In genomic region chr16:20740901-20741491, GRCh38 we compare ENCODE assay signal across 8 cellular contexts. TPM values are rescaled to one million over a fixed set of nuclear protein-coding genes. Genes with fewer than 3 reads are reported as not detected.
DNase-seq lines count a peak whose midpoint lies in the region; ATAC-seq, FAIRE-seq and TF ChIP-seq lines count a peak whose summit lies in the region.

No MANE protein-coding gene starts in this region.

- H3K27ac Mint-ChIP-seq in naive thymus-derived CD8-positive, alpha-beta T cell: peak overlapping the region; percentile 94 to 99 (median 98)
- H3K27ac Mint-ChIP-seq in stimulated activated naive B cell treated with anti-CD40 and anti-IgM and Interleukin-4, amounts not matched to agents 10 μg/mL and 1 μg/mL and 100 μg/mL, for 72 hours: peak overlapping the region; percentile 98

- H3K9me3 Mint-ChIP-seq in naive thymus-derived CD8-positive, alpha-beta T cell: no peaks in the 10 kb centered on the region
- H3K9me3 Mint-ChIP-seq in stimulated activated naive B cell treated with anti-CD40 and anti-IgM and Interleukin-4, amounts not matched to agents 10 μg/mL and 1 μg/mL and 100 μg/mL, for 72 hours: no peaks in the 10 kb centered on the region

- POLR2A ChIA-PET in naive thymus-derived CD8-positive, alpha-beta T cell (lab: Charles Lee): interaction anchor here (1.2 to 1.9 kb wide), 5 partner anchors 10 to 1186 kb away, joined by 3 to 11 read pairs (median 6); partner anchors contain the start of genes ACSM3 and VPS35L

- DNase-seq in DMS53 treated with DMSO at 0.1 percent for 48 hours (lab: John Stamatoyannopoulos, UW; ENCODE audit: unreplicated experiment) (peak; percentile 18), RCC 7860 (ENCODE audit: low spot score) (peak; percentile 57), fibroblast of mammary gland (ENCODE audit: low read depth) (peak; percentile 74)
- peak; percentile 79 for DNase-seq in Jurkat, Clone E6-1 (ENCODE audit: low read depth, low spot score)
- peak; percentile 80 to 85 for DNase-seq in activated T-helper 1 cell treated with anti-CD3 and anti-CD28 coated beads, Interleukin-2, amount 50 U/mL, for 16 hours (ENCODE audit: low read depth in 1 of 2, low spot score in 1 of 2)
- peak in 9 of 10 donors; percentile 87 to 94 (median 90) for DNase-seq in naive thymus-derived CD8-positive, alpha-beta T cell
- peak; percentile 81 for DNase-seq in stimulated activated naive B cell treated with anti-CD40 and anti-IgM and Interleukin-4, amounts not matched to agents 10 μg/mL and 1 μg/mL and 100 μg/mL, for 72 hours

- peak overlapping the region; percentile 95 for H3K4me3 ChIP-seq in Jurkat, Clone E6-1 (ENCODE audit: low read length)
- peak overlapping the region; percentile 83 for H3K4me3 ChIP-seq in fibroblast of mammary gland (ENCODE audit: control insufficient read depth, low read depth, low read length)

- H3K4me3 Mint-ChIP-seq in naive thymus-derived CD8-positive, alpha-beta T cell: peak overlapping the region; percentile 91 to 99 (median 95)
- H3K4me3 Mint-ChIP-seq in stimulated activated naive B cell treated with anti-CD40 and anti-IgM and Interleukin-4, amounts not matched to agents 10 μg/mL and 1 μg/mL and 100 μg/mL, for 72 hours: peak overlapping the region; percentile 94 to 99

- H3K36me3 Mint-ChIP-seq in naive thymus-derived CD8-positive, alpha-beta T cell: peaks cover 0 to 36% (median 4%) of the 10 kb centered on the region in 3 donors
- peaks cover 13 to 15% of the 10 kb centered on the region in 2 donors for H3K36me3 Mint-ChIP-seq in stimulated activated naive B cell treated with anti-CD40 and anti-IgM and Interleukin-4, amounts not matched to agents 10 μg/mL and 1 μg/mL and 100 μg/mL, for 72 hours

- ATAC-seq in GM21723 (IDR thresholded peaks at IDR 0.05; ENCODE audit: unreplicated experiment): peak; percentile 86
- peak; percentile 84 to 85 for ATAC-seq in naive thymus-derived CD8-positive, alpha-beta T cell
- peak; percentile 86 to 88 for ATAC-seq in stimulated activated naive B cell treated with anti-CD40 and anti-IgM and Interleukin-4, amounts not matched to agents 10 μg/mL and 1 μg/mL and 100 μg/mL, for 72 hours (replicated peaks)

- no peak for TF ChIP-seq CTCF in fibroblast of mammary gland (conservative IDR thresholded peaks at IDR 0.05; ENCODE audit: control insufficient read depth, insufficient read depth, low read depth, low read length)

- FAIRE-seq in RCC 7860 (lab: Jason Lieb, UNC): no peak

- no peaks in the 10 kb centered on the region for H3K27me3 Mint-ChIP-seq in naive thymus-derived CD8-positive, alpha-beta T cell
- no peaks in the 10 kb centered on the region for H3K27me3 Mint-ChIP-seq in stimulated activated naive B cell treated with anti-CD40 and anti-IgM and Interleukin-4, amounts not matched to agents 10 μg/mL and 1 μg/mL and 100 μg/mL, for 72 hours

- peaks cover 5 to 37% (median 29%) of the 10 kb centered on the region in 4 donors for H3K4me1 Mint-ChIP-seq in naive thymus-derived CD8-positive, alpha-beta T cell
- peaks cover 9 to 27% of the 10 kb centered on the region in 2 donors for H3K4me1 Mint-ChIP-seq in stimulated activated naive B cell treated with anti-CD40 and anti-IgM and Interleukin-4, amounts not matched to agents 10 μg/mL and 1 μg/mL and 100 μg/mL, for 72 hours

RNA-seq across cellular contexts. Expression of gene THUMPD1, which starts 0.6 kb away (rescaled TPM):
- polyA plus RNA-seq in Jurkat, Clone E6-1 (2012; ENCODE audit: insufficient read depth, insufficient read length): 35.9 TPM
- 10 to 100 TPM; 82.5 to 83.3 TPM for total RNA-seq in naive thymus-derived CD8-positive, alpha-beta T cell
- polyA plus RNA-seq in naive thymus-derived CD8-positive, alpha-beta T cell: 10 to 100 TPM; 63.8 to 74.2 (median 69.4) TPM

RNA-seq across cellular contexts. Expression of gene ACSM3, which starts 22.8 kb away (rescaled TPM):
- not detected for polyA plus RNA-seq in Jurkat, Clone E6-1 (2012; ENCODE audit: insufficient read depth, insufficient read length)
- total RNA-seq in naive thymus-derived CD8-positive, alpha-beta T cell: 10 to 100 TPM; 11.2 to 15.5 TPM
- 10 to 100 TPM in 2 of 3 donors, 1 to 10 TPM in 1; 7.9 to 15.7 (median 14.8) TPM for polyA plus RNA-seq in naive thymus-derived CD8-positive, alpha-beta T cell

RNA-seq across cellular contexts. Expression of gene ACSM1, which starts 43.5 kb away (rescaled TPM):
- not detected for polyA plus RNA-seq in Jurkat, Clone E6-1 (2012; ENCODE audit: insufficient read depth, insufficient read length)
- total RNA-seq in naive thymus-derived CD8-positive, alpha-beta T cell: under 1 TPM; 0.77 to 0.99 TPM
- polyA plus RNA-seq in naive thymus-derived CD8-positive, alpha-beta T cell: under 1 TPM in 1 of 3 donors, not detected in 2; 0.23 TPM

Comparison
In these comparisons a context has a peak if more than half of its experiments do, and no peak if none do; other contexts are left out.
1. Peak in every context shown above with its lines: DNase-seq, ATAC-seq and H3K4me3 ChIP-seq.
2. DNase-seq: peak in every context shown above with its lines; median percentile 90 in naive thymus-derived CD8-positive, alpha-beta T cell; 82 in activated T-helper 1 cell treated with anti-CD3 and anti-CD28 coated beads, Interleukin-2, amount 50 U/mL, for 16 hours; 81 in stimulated activated naive B cell treated with anti-CD40 and anti-IgM and Interleukin-4, amounts not matched to agents 10 μg/mL and 1 μg/mL and 100 μg/mL, for 72 hours; 79 in Jurkat, Clone E6-1; 74 in fibroblast of mammary gland; 57 in RCC 7860; 18 in DMS53 treated with DMSO at 0.1 percent for 48 hours.